Comparison of ENCODE assay signal across 11 cellular contexts in genomic region chr1:36182734-36183133, GRCh38. TPM values are rescaled to one million over a fixed set of nuclear protein-coding genes. Genes with fewer than 3 reads are reported as not detected.
A peak's percentile ranks its signal among the peaks of the same experiment; 100 is the strongest.
DNase-seq lines count a peak whose midpoint lies in the region; ATAC-seq and TF ChIP-seq lines count a peak whose summit lies in the region.
"Had no signal": no experiment of that assay in that cellular context is flagged by ENCODE, and none has a peak within 500 bp of the region (broad histone marks: within the 10 kb centered on the region; RNA-seq: fewer than 3 reads in every experiment).

No MANE protein-coding gene starts in this region.

- H3K4me1 ChIP-seq in right atrium auricular region, result peaks cover 0 to 32% of the 10 kb centered on the region in 2 donors
- H3K4me1 ChIP-seq in lung (ENCODE audit: control insufficient read depth in 2 of 2, insufficient read depth in 2 of 2, low read length in 2 of 2), result peaks cover 0 to 7% of the 10 kb centered on the region in 2 donors

- H3K9me3 ChIP-seq in right atrium auricular region (no peaks in the 10 kb centered on the region), T-helper 17 cell (ENCODE audit: control insufficient read depth, low read length, poor library complexity, severe bottlenecking) (no peaks in the 10 kb centered on the region), lung (ENCODE audit: control insufficient read depth in 2 of 2, insufficient read depth in 1 of 2, low read length in 1 of 2) (no peaks in the 10 kb centered on the region)

- no peaks in the 10 kb centered on the region for H3K27me3 Mint-ChIP-seq in T-helper 17 cell

- H3K27me3 ChIP-seq in right atrium auricular region, result no peaks in the 10 kb centered on the region
- H3K27me3 ChIP-seq in lung (ENCODE audit: control insufficient read depth, insufficient read depth), result no peaks in the 10 kb centered on the region

- intact Hi-C loops in Right ventricle myocardium inferior (cut with DNase I), result no loop called here

- 67 to 81% methylated on average over 2 of the region's 2 CpGs for WGBS in lung, 2 donors

- peaks cover 12% of the 10 kb centered on the region for H3K4me1 Mint-ChIP-seq in T-helper 17 cell

- peak overlapping the region; percentile 90 for H3K27ac Mint-ChIP-seq in T-helper 17 cell

- no peak for ATAC-seq in Right ventricle myocardium inferior
- no peak for ATAC-seq in T-helper 17 cell
- no peak for ATAC-seq in lung (ENCODE audit: insufficient read depth, low FRiP score)
- ATAC-seq in GM19395 (IDR thresholded peaks at IDR 0.05; ENCODE audit: unreplicated experiment), result no peak
- no peak for ATAC-seq in HG03439 (IDR thresholded peaks at IDR 0.05; ENCODE audit: unreplicated experiment)

- H3K27ac ChIP-seq in right atrium auricular region (peak overlapping the region; percentile 13 to 32), lung (ENCODE audit: low read depth in 1 of 2, low read length in 1 of 2) (peak overlapping the region; percentile 15 to 52)

- no peak for TF ChIP-seq CTCF in right atrium auricular region (IDR thresholded peaks at IDR 0.05)
- TF ChIP-seq CTCF in lung (IDR thresholded peaks at IDR 0.05; ENCODE audit: control extremely low read depth, extremely low read depth), result no peak
- TF ChIP-seq CTCF in GM20000 (IDR thresholded peaks at IDR 0.05; ENCODE audit: extremely low read depth, missing control alignments), result no peak

- DNase-seq in right atrium auricular region (ENCODE audit: low spot score) (no peak), Right ventricle myocardium inferior (ENCODE audit: missing footprints) (no peak), T-helper 17 cell (no peak), lung (ENCODE audit: low spot score) (no peak), GM20000 (ENCODE audit: low spot score) (no peak), OCI-M2 (lab: John Stamatoyannopoulos, UW; ENCODE audit: unreplicated experiment) (no peak)
- DNase-seq: activated CD8-positive, alpha-beta memory T cell treated with anti-CD3 and anti-CD28 coated beads, Interleukin-2, amount 50 U/mL, for 48 hours; glutamatergic neuron; SW 1271 had no signal

- H3K36me3 Mint-ChIP-seq in T-helper 17 cell (ENCODE audit: low read depth), result no peaks in the 10 kb centered on the region

- peak overlapping the region; percentile 73 for H3K4me3 Mint-ChIP-seq in T-helper 17 cell

- H3K36me3 ChIP-seq in right atrium auricular region (peaks cover 36% of the 10 kb centered on the region), lung (ENCODE audit: control insufficient read depth in 2 of 2, insufficient read depth in 2 of 2, low read length in 2 of 2) (peaks cover 20 to 35% of the 10 kb centered on the region in 2 donors)

- H3K4me3 ChIP-seq in right atrium auricular region (no peak overlapping the region), lung (no peak overlapping the region)

RNA-seq across cellular contexts. Expression of gene MAP7D1, which starts 26.8 kb away (rescaled TPM):
- total RNA-seq in right atrium auricular region (100 to 1,000 TPM; 353 to 356 TPM), Right ventricle myocardium inferior (383 TPM), T-helper 17 cell (100 to 1,000 TPM; 173 to 175 TPM), lung (100 to 1,000 TPM in 1 of 2 donors, 10 to 100 TPM in 1; 47.3 to 140 TPM)
- 100 to 1,000 TPM in 1 of 2 donors, 10 to 100 TPM in 1; 53.9 to 103 TPM for polyA plus RNA-seq in lung

RNA-seq across cellular contexts. Expression of gene TRAPPC3, which starts 33.4 kb away (rescaled TPM):
- total RNA-seq in right atrium auricular region (10 to 100 TPM; 62.0 to 81.6 TPM), Right ventricle myocardium inferior (53.9 TPM), T-helper 17 cell (10 to 100 TPM; 35.0 to 37.8 TPM), lung (10 to 100 TPM; 37.3 to 61.8 TPM)
- 10 to 100 TPM; 60.8 to 83.9 TPM for polyA plus RNA-seq in lung

RNA-seq across cellular contexts. Expression of gene THRAP3, which starts 41.5 kb away (rescaled TPM):
- total RNA-seq in right atrium auricular region (10 to 100 TPM; 64.3 to 66.4 TPM), Right ventricle myocardium inferior (60.1 TPM), T-helper 17 cell (10 to 100 TPM; 74.5 to 76.3 TPM), lung (10 to 100 TPM; 92.8 to 92.9 TPM)
- polyA plus RNA-seq in lung, result 10 to 100 TPM; 25.1 to 41.7 TPM

RNA-seq across cellular contexts. Expression of gene COL8A2, which starts 57.7 kb away (rescaled TPM):
- 1 to 10 TPM; 3.5 to 4.5 TPM for total RNA-seq in right atrium auricular region
- 1.0 TPM for total RNA-seq in Right ventricle myocardium inferior
- under 1 TPM in 1 of 2 donors, not detected in 1; 0.25 TPM for total RNA-seq in T-helper 17 cell
- total RNA-seq in lung, result 1 to 10 TPM; 2.0 to 6.0 TPM
- polyA plus RNA-seq in lung, result 1 to 10 TPM; 2.8 to 3.8 TPM
